9 cellular contexts compared by ENCODE assay signal in the genomic region with DNA sequence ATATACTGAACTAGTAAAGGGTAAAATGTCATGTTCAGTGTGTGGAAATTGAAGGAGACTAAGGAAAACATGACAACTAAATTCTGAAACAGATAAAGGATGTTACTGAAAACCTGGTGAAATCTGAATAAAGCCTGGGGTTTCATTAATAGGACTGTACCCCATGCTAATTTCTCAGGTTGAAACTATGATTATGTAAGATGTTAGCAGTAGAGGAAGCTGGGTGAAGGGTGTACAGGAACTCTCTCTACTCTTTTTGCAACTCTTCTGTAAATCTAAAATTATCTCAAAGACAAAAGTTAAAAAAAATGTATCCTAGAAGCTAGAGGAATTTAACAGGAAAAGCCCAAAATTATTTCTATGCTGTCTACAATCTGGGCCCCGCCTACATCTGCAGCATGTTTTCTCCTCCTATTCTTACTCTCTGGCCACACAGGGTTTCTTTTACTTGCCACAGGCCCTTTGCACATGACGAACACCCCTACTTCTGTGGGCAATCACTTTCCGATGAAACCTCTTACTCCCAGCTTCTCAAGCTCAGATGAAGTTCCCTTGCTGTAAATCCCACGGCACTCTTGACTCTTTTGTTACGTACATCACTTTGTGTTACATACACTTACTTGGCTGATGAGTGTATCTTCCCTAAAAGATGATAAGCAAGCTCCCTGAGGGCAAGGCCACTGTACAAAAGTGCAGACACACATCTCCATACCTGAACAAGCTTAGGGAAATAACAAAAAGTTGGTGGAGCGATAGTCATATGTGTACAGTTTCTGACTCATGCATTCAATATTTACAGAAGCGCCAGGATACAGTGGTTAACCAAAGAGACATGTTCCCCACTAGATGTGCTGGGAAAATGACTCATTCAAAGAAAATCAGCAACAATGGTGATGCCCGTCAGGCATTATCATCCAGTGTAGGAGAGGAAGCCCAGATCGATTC. TPM values are rescaled to one million over a fixed set of nuclear protein-coding genes. Genes with fewer than 3 reads are reported as not detected.
DNase-seq lines count a peak whose midpoint lies in the region; ATAC-seq and TF ChIP-seq lines count a peak whose summit lies in the region.
"Had no signal": no experiment of that assay in that cellular context is flagged by ENCODE, and none has a peak within 500 bp of the region (broad histone marks: within the 10 kb centered on the region; RNA-seq: fewer than 3 reads in every experiment).

No MANE protein-coding gene starts in this region.

- H3K27ac ChIP-seq in mesodermal cell (ENCODE audit: low read depth, low read length, severe bottlenecking), result peak overlapping the region; percentile 92

- peaks cover 8% of the 10 kb centered on the region for H3K9me3 ChIP-seq in mesodermal cell (ENCODE audit: control insufficient read depth, low read length)

- ATAC-seq in HG03457 (IDR thresholded peaks at IDR 0.05; ENCODE audit: unreplicated experiment) (peak; percentile 44), GM18517 (IDR thresholded peaks at IDR 0.05; ENCODE audit: unreplicated experiment) (no peak), HG02840 (IDR thresholded peaks at IDR 0.05; ENCODE audit: low FRiP score, unreplicated experiment) (no peak)

- peak; percentile 96 for DNase-seq in GM04503 (ENCODE audit: low read depth)
- peak; percentile 44 to 47 for DNase-seq in activated T-cell treated with anti-CD3 and anti-CD28 coated beads, Interleukin-2, amount 50 U/mL, for 48 hours
- no peak for DNase-seq in NCI-H82 treated with DMSO at 0.1 percent for 48 hours (lab: John Stamatoyannopoulos, UW; ENCODE audit: unreplicated experiment)
- DNase-seq in GM10266 (ENCODE audit: extremely low spot score), result no peak

- no peaks in the 10 kb centered on the region for H3K36me3 ChIP-seq in mesodermal cell (ENCODE audit: control insufficient read depth, insufficient read depth, low read length)

- WGBS in mesodermal cell (ENCODE audit: insufficient coverage in 2 of 2), 2 experiments, result 86 to 92% methylated on average over 5 to 6 of the region's 9 CpGs

- no peak overlapping the region for H3K4me3 ChIP-seq in mesodermal cell (ENCODE audit: extremely low read depth, insufficient read depth, low read length, poor library complexity, severe bottlenecking)

- TF ChIP-seq CTCF in GM10266 (IDR thresholded peaks at IDR 0.05; ENCODE audit: control insufficient read depth, insufficient read depth, low read depth, missing control alignments), result no peak

- H3K4me1 ChIP-seq in mesodermal cell (ENCODE audit: control insufficient read depth, insufficient read depth, low read length, poor library complexity, severe bottlenecking), result peaks cover 4% of the 10 kb centered on the region

RNA-seq across cellular contexts. Expression of a gene that starts 32.6 kb away (rescaled TPM):
- 1.3 TPM for polyA plus RNA-seq in mesodermal cell (2013, experiment 1 of 2)
- polyA plus RNA-seq in mesodermal cell (2013, experiment 2 of 2), result 1.4 TPM
- polyA plus RNA-seq: neural cell had no signal

Comparison
In these comparisons a context has a peak if more than half of its experiments do, and no peak if none do; other contexts are left out.
1. DNase-seq: peak in GM04503 (single experiment) and activated T-cell treated with anti-CD3 and anti-CD28 coated beads, Interleukin-2, amount 50 U/mL, for 48 hours (2 of 2); none in NCI-H82 treated with DMSO at 0.1 percent for 48 hours (single experiment) and GM10266 (single experiment).